ENCODE assay signal across 1 cellular context in genomic region chr1:108704501-108704900, GRCh38.
TF ChIP-seq lines count a peak whose summit lies in the region.

No MANE protein-coding gene starts in this region.

TF ChIP-seq in IMR-90, 13 proteins besides CTCF, POLR2A, EP300 and RAD21:
- no peak for TF ChIP-seq FOS (IDR thresholded peaks at IDR 0.05; ENCODE audit: low read depth, low read length)
- TF ChIP-seq MAFK (IDR thresholded peaks at IDR 0.05; ENCODE audit: low read depth, low read length) = no peak
- no peak for TF ChIP-seq BHLHE40 (IDR thresholded peaks at IDR 0.05; ENCODE audit: low read depth, low read length)
- TF ChIP-seq MXI1 (IDR thresholded peaks at IDR 0.05; ENCODE audit: borderline replicate concordance, low read depth, low read length) = no peak
- TF ChIP-seq MAZ (IDR thresholded peaks at IDR 0.05; ENCODE audit: borderline replicate concordance, low read depth, low read length) = peak; percentile 35; the same call in 1 of the 2 replicates
